8 cellular contexts compared by ENCODE assay signal in genomic region chr2:197499594-197500502, GRCh38. TPM values are rescaled to one million over a fixed set of nuclear protein-coding genes. Genes with fewer than 3 reads are reported as not detected.
A peak's percentile ranks its signal among the peaks of the same experiment; 100 is the strongest.
DNase-seq lines count a peak whose midpoint lies in the region; ATAC-seq lines count a peak whose summit lies in the region.

TSS of gene HSPD1 (minus strand) at chr2:197499840. CDS start at chr2:197498848, 992 bp downstream.
TSS of gene HSPE1 (plus strand) at chr2:197500379. CDS start at chr2:197500437, 58 bp downstream.

- H3K36me3 ChIP-seq in BLaER1 treated with 17β-estradiol and CSF1 and Interleukin-3, amounts not matched to agents 10 nM and 100 nM, result peaks cover 60 to 84% (median 76%) of the 10 kb centered on the region in 11 experiments

- DNase-seq in NCI-H748 (lab: John Stamatoyannopoulos, UW; ENCODE audit: unreplicated experiment) (peak; percentile 100), dedifferentiated amniotic fluid mesenchymal stem cell (ENCODE audit: extremely low spot score) (peak; percentile 99), left lobe of liver (ENCODE audit: low spot score) (peak; percentile 100)
- DNase-seq in activated CD4-positive, alpha-beta T cell treated with anti-CD3 and anti-CD28 coated beads, Interleukin-2, amount 50 U/mL, for 1 hour, result peak; percentile 95
- peak; percentile 96 for DNase-seq in stimulated activated CD4-positive, alpha-beta T cell treated with anti-CD3 and anti-CD28 coated beads, Interleukin-2, amount 100 ng/mL, for 4 hours (ENCODE audit: low read depth)

- H3K4me1 ChIP-seq in BLaER1 treated with 17β-estradiol and CSF1 and Interleukin-3, amounts not matched to agents 10 nM and 100 nM, result peaks cover 42 to 56% (median 49%) of the 10 kb centered on the region in 10 experiments

- no peaks in the 10 kb centered on the region for H3K27me3 ChIP-seq in BLaER1 treated with 17β-estradiol and CSF1 and Interleukin-3, amounts not matched to agents 10 nM and 100 nM

- H4K20me1 ChIP-seq in BLaER1 treated with 17β-estradiol and CSF1 and Interleukin-3, amounts not matched to agents 10 nM and 100 nM, result peaks cover 41 to 91% (median 80%) of the 10 kb centered on the region in 11 experiments; a peak in 21 of 22 replicates

- H3K9me3 ChIP-seq in BLaER1 treated with 17β-estradiol and CSF1 and Interleukin-3, amounts not matched to agents 10 nM and 100 nM (replicated peaks in 1 of 11), result no peaks in the 10 kb centered on the region

- ATAC-seq in GM19351 (IDR thresholded peaks at IDR 0.05; ENCODE audit: unreplicated experiment), result peak; percentile 75
- peak; percentile 76 for ATAC-seq in HG03521 (IDR thresholded peaks at IDR 0.05; ENCODE audit: unreplicated experiment)
- peak; percentile 86 for ATAC-seq in left lobe of liver

- H3K9ac ChIP-seq in BLaER1 treated with 17β-estradiol and CSF1 and Interleukin-3, amounts not matched to agents 10 nM and 100 nM, result peak within 1 kb of the TSS; percentile 81 to 96 (median 89)

- peak within 1 kb of the TSS; percentile 86 to 97 (median 93) for H3K4me2 ChIP-seq in BLaER1 treated with 17β-estradiol and CSF1 and Interleukin-3, amounts not matched to agents 10 nM and 100 nM

- peak within 1 kb of the TSS; percentile 78 to 95 (median 86) for H3K27ac ChIP-seq in BLaER1 treated with 17β-estradiol and CSF1 and Interleukin-3, amounts not matched to agents 10 nM and 100 nM

- peak within 1 kb of the TSS; percentile 77 to 95 (median 88) for H3K4me3 ChIP-seq in BLaER1 treated with 17β-estradiol and CSF1 and Interleukin-3, amounts not matched to agents 10 nM and 100 nM

RNA-seq across cellular contexts. Expression of gene HSPD1, which starts in this region (rescaled TPM):
- total RNA-seq in left lobe of liver, result 239 TPM

RNA-seq across cellular contexts. Expression of gene HSPE1, which starts in this region (rescaled TPM):
- total RNA-seq in left lobe of liver, result 91.6 TPM

Comparison
In these comparisons a context has a peak if more than half of its experiments do, and no peak if none do; other contexts are left out.
1. Peak in every context shown above with its lines: DNase-seq, ATAC-seq, H3K4me3 ChIP-seq and H3K27ac ChIP-seq.